10 cellular contexts compared by ENCODE assay signal in genomic region chr5:96626956-96627355, GRCh38. TPM values are rescaled to one million over a fixed set of nuclear protein-coding genes. Genes with fewer than 3 reads are reported as not detected.
A peak's percentile ranks its signal among the peaks of the same experiment; 100 is the strongest.
DNase-seq lines count a peak whose midpoint lies in the region; ATAC-seq and TF ChIP-seq lines count a peak whose summit lies in the region.
"Had no signal": no experiment of that assay in that cellular context is flagged by ENCODE, and none has a peak within 500 bp of the region (broad histone marks: within the 10 kb centered on the region; RNA-seq: fewer than 3 reads in every experiment).

No MANE protein-coding gene starts in this region.

- H3K4me1 ChIP-seq in RWPE2 (ENCODE audit: insufficient read depth, poor library complexity, severe bottlenecking) = peaks cover 44% of the 10 kb centered on the region
- H3K4me1 ChIP-seq in prostate gland (replicated peaks) = peaks cover 2% of the 10 kb centered on the region
- H3K4me1 ChIP-seq: gastroesophageal sphincter had no signal

- TF ChIP-seq CTCF in RWPE2 (IDR thresholded peaks at IDR 0.05; ENCODE audit: poor library complexity, severe bottlenecking) (no peak), prostate gland (IDR thresholded peaks at IDR 0.05) (no peak), dorsolateral prefrontal cortex (IDR thresholded peaks at IDR 0.05 in 54 of 56, conservative IDR thresholded peaks at IDR 0.05 in 2 of 56; ENCODE audit: low read depth in 1 of 56, partially characterized antibody in 56 of 56) (no peak)

- 87% methylated on average over 2 of the region's 2 CpGs for WGBS in prostate gland

- DNase-seq in EL (peak; percentile 76), RWPE2 (ENCODE audit: low spot score) (no peak), fibroblast of gingiva (ENCODE audit: low read depth) (peak; percentile 82), prostate gland (ENCODE audit: low spot score) (no peak), dorsolateral prefrontal cortex (no peak)
- no peak for DNase-seq in stimulated activated CD4-positive, alpha-beta T cell treated with anti-CD3 and anti-CD28 coated beads, Interleukin-4, amount 100 ng/mL, for 4 hours
- DNase-seq: NCI-H510A had no signal

- ATAC-seq in RWPE2 (ENCODE audit: low read depth) = peak; percentile 5; the same call in 2 of the 3 replicates
- no peak for ATAC-seq in HG03175 (IDR thresholded peaks at IDR 0.05; ENCODE audit: unreplicated experiment)
- no peak for ATAC-seq in HG03378 (IDR thresholded peaks at IDR 0.05; ENCODE audit: unreplicated experiment)
- ATAC-seq: gastroesophageal sphincter had no signal

- H3K27ac ChIP-seq in RWPE2 (ENCODE audit: poor library complexity, severe bottlenecking) (peak overlapping the region; percentile 96), prostate gland (peak overlapping the region; percentile 44 to 53), dorsolateral prefrontal cortex (no peak overlapping the region)
- H3K27ac ChIP-seq: gastroesophageal sphincter had no signal

- H3K4me3 ChIP-seq in RWPE2 (ENCODE audit: severe bottlenecking) = no peak overlapping the region
- no peak overlapping the region for H3K4me3 ChIP-seq in prostate gland
- no peak overlapping the region for H3K4me3 ChIP-seq in dorsolateral prefrontal cortex
- H3K4me3 ChIP-seq: gastroesophageal sphincter had no signal

- no peaks in the 10 kb centered on the region for H3K9me3 ChIP-seq in RWPE2 (ENCODE audit: severe bottlenecking)
- H3K9me3 ChIP-seq in prostate gland = no peaks in the 10 kb centered on the region
- H3K9me3 ChIP-seq: gastroesophageal sphincter had no signal

- H3K36me3 ChIP-seq in RWPE2 (ENCODE audit: low read depth) (no peaks in the 10 kb centered on the region), prostate gland (no peaks in the 10 kb centered on the region)
- H3K36me3 ChIP-seq: gastroesophageal sphincter had no signal

- intact Hi-C loops in prostate gland (cut with DNase I) = no loop called here
- intact Hi-C loops in dorsolateral prefrontal cortex (cut with DNase I) = no loop called here

- no peaks in the 10 kb centered on the region for H3K27me3 ChIP-seq in RWPE2 (ENCODE audit: insufficient read depth, poor library complexity, severe bottlenecking)
- H3K27me3 ChIP-seq in prostate gland (replicated peaks; ENCODE audit: insufficient read depth) = no peaks in the 10 kb centered on the region
- H3K27me3 ChIP-seq in dorsolateral prefrontal cortex = no peaks in the 10 kb centered on the region
- H3K27me3 ChIP-seq: gastroesophageal sphincter had no signal

- no peak for TF ChIP-seq POLR2A in prostate gland (IDR thresholded peaks at IDR 0.05)

RNA-seq across cellular contexts. Expression of gene CAST, which starts 35.2 kb away (rescaled TPM):
- total RNA-seq in prostate gland (100 to 1,000 TPM; 251 to 256 TPM), dorsolateral prefrontal cortex (100 to 1,000 TPM in 89 of 120 experiments, 10 to 100 TPM in 31; 82.9 to 179 (median 108) TPM)

Comparison
In these comparisons a context has a peak if more than half of its experiments do, and no peak if none do; other contexts are left out.
1. DNase-seq: peak in EL (single experiment) and fibroblast of gingiva (single experiment); none in RWPE2 (single experiment), prostate gland (single experiment), dorsolateral prefrontal cortex (0 of 10) and stimulated activated CD4-positive, alpha-beta T cell treated with anti-CD3 and anti-CD28 coated beads, Interleukin-4, amount 100 ng/mL, for 4 hours (0 of 2).
2. H3K27ac ChIP-seq: peak in RWPE2 (single experiment) and prostate gland (2 of 2); none in dorsolateral prefrontal cortex (0 of 59).